18 cellular contexts compared by ENCODE assay signal in the genomic region with DNA sequence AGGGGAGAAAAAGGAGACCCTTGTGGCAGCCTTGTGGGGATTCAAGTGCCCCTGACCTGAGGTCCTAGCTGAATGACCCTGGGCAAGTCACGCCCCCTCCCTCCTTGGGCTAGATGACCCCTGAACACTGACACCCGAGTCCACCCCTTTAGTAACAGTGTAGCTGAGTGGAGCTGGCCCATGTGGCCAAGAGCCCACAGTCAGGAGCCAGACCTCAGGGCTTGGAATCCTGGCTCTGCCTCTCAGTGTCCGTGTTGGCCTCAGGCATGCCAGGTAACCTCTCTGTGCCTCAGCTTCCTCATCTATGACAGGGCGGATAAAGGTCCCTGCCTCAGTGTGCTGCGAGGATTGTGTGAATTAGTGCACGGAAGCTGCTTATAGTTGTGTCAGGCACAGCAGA. TPM values are rescaled to one million over a fixed set of nuclear protein-coding genes. Genes with fewer than 3 reads are reported as not detected.
DNase-seq lines count a peak whose midpoint lies in the region; ATAC-seq and TF ChIP-seq lines count a peak whose summit lies in the region.
"Had no signal": no experiment of that assay in that cellular context is flagged by ENCODE, and none has a peak within 500 bp of the region (broad histone marks: within the 10 kb centered on the region; RNA-seq: fewer than 3 reads in every experiment).

No MANE protein-coding gene starts in this region.

- H3K4me1 ChIP-seq in heart right ventricle (peaks cover 6 to 97% (median 69%) of the 10 kb centered on the region in 9 donors), endodermal cell (ENCODE audit: control insufficient read depth, insufficient read depth, low read length) (no peaks in the 10 kb centered on the region), neuronal stem cell (ENCODE audit: control insufficient read depth in 2 of 2, insufficient read depth in 1 of 2, low read depth in 1 of 2, low read length in 2 of 2) (peaks cover 0 to 5% of the 10 kb centered on the region in 2 donors), osteoblast (ENCODE audit: insufficient read depth, low read length) (no peaks in the 10 kb centered on the region)

- H4K91ac ChIP-seq in neuronal stem cell (ENCODE audit: low read depth, low read length, poor library complexity) = peak overlapping the region; percentile 67

- no peaks in the 10 kb centered on the region for H3K9me3 Mint-ChIP-seq in endodermal cell

- no peak overlapping the region for H3K4me3 Mint-ChIP-seq in endodermal cell

- H3K27ac Mint-ChIP-seq in endodermal cell = peak overlapping the region; percentile 27

- intact Hi-C loops in heart right ventricle (cut with DNase I) (no loop called here), Right ventricle myocardium superior (cut with DNase I) (no loop called here)

- DNase-seq in heart right ventricle = no peak
- DNase-seq in Right ventricle myocardium superior = no peak
- DNase-seq in endodermal cell = no peak
- DNase-seq in neuronal stem cell (ENCODE audit: low spot score) = no peak
- no peak for DNase-seq in DMS153 (lab: John Stamatoyannopoulos, UW)
- no peak for DNase-seq in activated CD4-positive, alpha-beta T cell treated with anti-CD3 and anti-CD28 coated beads for 48 hours
- DNase-seq in osteoblast (ENCODE audit: insufficient read length, low spot score, missing footprints) = no peak
- DNase-seq: GDM1, NCI-H1092, NCI-H2107, NCI-H2227 treated with DMSO at 0.1 percent for 48 hours, NCI-H524 had no signal

- peak overlapping the region; percentile 0 to 94 (median 77) for H3K27ac ChIP-seq in heart right ventricle
- H3K27ac ChIP-seq in endodermal cell (ENCODE audit: low read depth, low read length) = no peak overlapping the region
- no peak overlapping the region for H3K27ac ChIP-seq in neuronal stem cell (replicated peaks; ENCODE audit: low read length)
- no peak overlapping the region for H3K27ac ChIP-seq in osteoblast (ENCODE audit: low read depth, low read length)
- H3K27ac ChIP-seq: BLaER1 treated with 17β-estradiol and CSF1 and Interleukin-3, amounts not matched to agents 10 nM and 100 nM; GM23248; KMS-11 had no signal

- H2BK5ac ChIP-seq in neuronal stem cell (ENCODE audit: low read length) = no peak overlapping the region

- WGBS in heart right ventricle, 2 donors = 85 to 88% methylated on average over 6 of the region's 6 CpGs
- 92 to 96% methylated on average over 6 of the region's 6 CpGs for WGBS in endodermal cell (ENCODE audit: insufficient coverage in 1 of 2, insufficient read length in 1 of 2), 2 experiments
- no CpG with 5 or more reads among the region's 6 CpGs for WGBS in neuronal stem cell (ENCODE audit: extremely low coverage in 2 of 2, insufficient read length in 2 of 2, insufficient replicate concordance in 1 of 2), 2 donors

- H3K4me2 ChIP-seq in neuronal stem cell (ENCODE audit: insufficient read depth, low read length, poor library complexity, severe bottlenecking) (no peak overlapping the region), osteoblast (ENCODE audit: insufficient read depth, low read length) (no peak overlapping the region)
- H3K4me2 ChIP-seq: KMS-11 had no signal

- H3K79me2 ChIP-seq in osteoblast (ENCODE audit: insufficient read depth, low read length) = no peaks in the 10 kb centered on the region

- no peaks in the 10 kb centered on the region for H4K20me1 ChIP-seq in osteoblast (ENCODE audit: insufficient read depth, low read length)
- H4K20me1 ChIP-seq: BLaER1 treated with 17β-estradiol and CSF1 and Interleukin-3, amounts not matched to agents 10 nM and 100 nM had no signal

- H3K4me3 ChIP-seq in heart right ventricle = no peak overlapping the region
- no peak overlapping the region for H3K4me3 ChIP-seq in endodermal cell (ENCODE audit: low read length)
- no peak overlapping the region for H3K4me3 ChIP-seq in neuronal stem cell (ENCODE audit: low read length in 2 of 2)
- no peak overlapping the region for H3K4me3 ChIP-seq in osteoblast (ENCODE audit: insufficient read depth, low read length)
- H3K4me3 ChIP-seq: BLaER1 treated with 17β-estradiol and CSF1 and Interleukin-3, amounts not matched to agents 10 nM and 100 nM; GM12878; GM23248 had no signal

- no peaks in the 10 kb centered on the region for H3K27me3 Mint-ChIP-seq in endodermal cell (ENCODE audit: insufficient read depth)

- no peak overlapping the region for H3K14ac ChIP-seq in neuronal stem cell (ENCODE audit: low read length)

- no peak overlapping the region for H3K18ac ChIP-seq in neuronal stem cell (ENCODE audit: low read length)

- no peak overlapping the region for H2BK120ac ChIP-seq in neuronal stem cell (ENCODE audit: low read depth, low read length)

- H3K36me3 Mint-ChIP-seq in endodermal cell (ENCODE audit: low read depth) = no peaks in the 10 kb centered on the region

- ATAC-seq in heart right ventricle (no peak), Right ventricle myocardium superior (ENCODE audit: poor library complexity) (no peak), GM18867 (IDR thresholded peaks at IDR 0.05; ENCODE audit: unreplicated experiment) (no peak)
- ATAC-seq: GM12878, Panc1 had no signal

- no peak overlapping the region for H2BK15ac ChIP-seq in neuronal stem cell (ENCODE audit: low read length)

- H3K4ac ChIP-seq in neuronal stem cell (ENCODE audit: low read length) = no peak overlapping the region

- no peak overlapping the region for H2AK5ac ChIP-seq in neuronal stem cell (ENCODE audit: low read depth, low read length)

- H3K4me1 Mint-ChIP-seq in endodermal cell = peaks cover 14% of the 10 kb centered on the region

- H3K36me3 ChIP-seq in heart right ventricle = peaks cover 0 to 28% (median 0%) of the 10 kb centered on the region in 9 donors
- no peaks in the 10 kb centered on the region for H3K36me3 ChIP-seq in endodermal cell (ENCODE audit: control insufficient read depth, insufficient read depth, low read length)
- no peaks in the 10 kb centered on the region for H3K36me3 ChIP-seq in neuronal stem cell (replicated peaks in 1 of 2; ENCODE audit: control insufficient read depth in 2 of 2, insufficient read depth in 2 of 2, low read length in 2 of 2)
- no peaks in the 10 kb centered on the region for H3K36me3 ChIP-seq in osteoblast (ENCODE audit: insufficient read depth, low read length)
- H3K36me3 ChIP-seq: BLaER1 treated with 17β-estradiol and CSF1 and Interleukin-3, amounts not matched to agents 10 nM and 100 nM had no signal

- no peak overlapping the region for H2AFZ ChIP-seq in neuronal stem cell (ENCODE audit: low read length)
- no peak overlapping the region for H2AFZ ChIP-seq in osteoblast (ENCODE audit: low read length)
- H2AFZ ChIP-seq: GM23248 had no signal

- H4K8ac ChIP-seq in neuronal stem cell (ENCODE audit: low read depth, low read length) = no peak overlapping the region

- no peak overlapping the region for H3K23ac ChIP-seq in neuronal stem cell (ENCODE audit: low read depth, low read length, poor library complexity)

- H3K27me3 ChIP-seq in heart right ventricle = no peaks in the 10 kb centered on the region
- no peaks in the 10 kb centered on the region for H3K27me3 ChIP-seq in endodermal cell (ENCODE audit: control insufficient read depth, insufficient read depth, low read length, poor library complexity, severe bottlenecking)
- H3K27me3 ChIP-seq in neuronal stem cell (ENCODE audit: control insufficient read depth in 3 of 3, insufficient read depth in 3 of 3, low read depth in 1 of 3, low read length in 3 of 3) = peaks cover 0 to 16% (median 0%) of the 10 kb centered on the region in 3 experiments
- no peaks in the 10 kb centered on the region for H3K27me3 ChIP-seq in osteoblast (ENCODE audit: insufficient read depth, low read length)
- H3K27me3 ChIP-seq: BLaER1 treated with 17β-estradiol and CSF1 and Interleukin-3, amounts not matched to agents 10 nM and 100 nM had no signal

- H3K9me3 ChIP-seq in heart right ventricle (no peaks in the 10 kb centered on the region), endodermal cell (ENCODE audit: control insufficient read depth, low read length) (no peaks in the 10 kb centered on the region), neuronal stem cell (replicated peaks in 1 of 2; ENCODE audit: control insufficient read depth in 2 of 2, insufficient read depth in 1 of 2, low read depth in 1 of 2, low read length in 2 of 2) (no peaks in the 10 kb centered on the region), osteoblast (ENCODE audit: low read depth, low read length) (no peaks in the 10 kb centered on the region)
- H3K9me3 ChIP-seq: BLaER1 treated with 17β-estradiol and CSF1 and Interleukin-3, amounts not matched to agents 10 nM and 100 nM had no signal

- H3K79me1 ChIP-seq in neuronal stem cell (ENCODE audit: low read depth, low read length) = no peaks in the 10 kb centered on the region

- H3K9ac ChIP-seq in endodermal cell (ENCODE audit: extremely low read depth, low read length, poor library complexity, severe bottlenecking) (no peak overlapping the region), neuronal stem cell (ENCODE audit: low read depth, low read length, poor library complexity) (no peak overlapping the region)
- H3K9ac ChIP-seq: GM23248, KMS-11 had no signal

- H2BK12ac ChIP-seq in neuronal stem cell (ENCODE audit: low read length) = no peak overlapping the region

- TF ChIP-seq CTCF in heart right ventricle (IDR thresholded peaks at IDR 0.05) (no peak), endodermal cell (conservative IDR thresholded peaks at IDR 0.05) (no peak), osteoblast (IDR thresholded peaks at IDR 0.05; ENCODE audit: extremely low read depth, low read depth, low read length) (no peak)

RNA-seq across cellular contexts. Expression of a gene that starts 14.3 kb away (rescaled TPM):
- 10 to 100 TPM; 15.9 to 55.7 (median 27.5) TPM for total RNA-seq in heart right ventricle
- 10 to 100 TPM; 18.4 to 32.6 TPM for polyA plus RNA-seq in heart right ventricle
- 44.2 TPM for total RNA-seq in Right ventricle myocardium superior
- total RNA-seq in endodermal cell = not detected
- polyA plus RNA-seq in endodermal cell (2013, experiment 1 of 2) = 1.1 TPM
- polyA plus RNA-seq in endodermal cell (2013, experiment 2 of 2) = 2.3 TPM
- polyA plus RNA-seq in neuronal stem cell (2013, experiment 1 of 2) = 1.7 TPM
- 1.4 TPM for polyA plus RNA-seq in neuronal stem cell (2013, experiment 2 of 2)
- under 0.01 and 0.29 TPM in 2 replicates for total RNA-seq in osteoblast
- total RNA-seq: GM12878, GM23248 had no signal
- polyA plus RNA-seq: GM23248 had no signal

RNA-seq across cellular contexts. Expression of a gene that starts 20.9 kb away (rescaled TPM):
- total RNA-seq in heart right ventricle (100 to 1,000 TPM; 222 to 328 (median 245) TPM), Right ventricle myocardium superior (208 TPM), endodermal cell (100 to 1,000 TPM; 120 to 174 TPM), osteoblast (15.2 and 20.0 TPM in 2 replicates)
- 100 to 1,000 TPM; 200 to 598 TPM for polyA plus RNA-seq in heart right ventricle
- polyA plus RNA-seq in endodermal cell (2013, experiment 1 of 2) = 170 TPM
- polyA plus RNA-seq in endodermal cell (2013, experiment 2 of 2) = 163 TPM
- polyA plus RNA-seq in neuronal stem cell (2013, experiment 1 of 2) = 222 TPM
- 222 TPM for polyA plus RNA-seq in neuronal stem cell (2013, experiment 2 of 2)

RNA-seq across cellular contexts. Expression of a gene that starts 56.5 kb away (rescaled TPM):
- total RNA-seq in heart right ventricle = 10 to 100 TPM; 18.5 to 32.1 (median 25.6) TPM
- 10 to 100 TPM; 39.2 to 45.9 TPM for polyA plus RNA-seq in heart right ventricle
- total RNA-seq in Right ventricle myocardium superior = 19.1 TPM
- total RNA-seq in endodermal cell = 10 to 100 TPM; 62.0 to 75.8 TPM
- polyA plus RNA-seq in endodermal cell (2013, experiment 1 of 2) = 72.5 TPM
- polyA plus RNA-seq in endodermal cell (2013, experiment 2 of 2) = 67.0 TPM
- 30.6 TPM for polyA plus RNA-seq in neuronal stem cell (2013, experiment 1 of 2)
- 30.2 TPM for polyA plus RNA-seq in neuronal stem cell (2013, experiment 2 of 2)
- total RNA-seq in osteoblast = 47.4 and 49.2 TPM in 2 replicates

Comparison
In these comparisons a context has a peak if more than half of its experiments do, and no peak if none do; other contexts are left out.
1. H3K27ac ChIP-seq: peak in heart right ventricle (10 of 10); none in endodermal cell (single experiment), neuronal stem cell (single experiment) and osteoblast (single experiment).
2. RNA of a gene that starts 14.3 kb away (total RNA-seq): 44.2 TPM in Right ventricle myocardium superior (single experiment) and 15.9 to 55.7 TPM in heart right ventricle; not detected in endodermal cell and under 0.01 to 0.29 TPM in osteoblast; every median in the first group is over 10 times any median in the second.